Comparison of ENCODE assay signal across 1 cellular context in the genomic region with DNA sequence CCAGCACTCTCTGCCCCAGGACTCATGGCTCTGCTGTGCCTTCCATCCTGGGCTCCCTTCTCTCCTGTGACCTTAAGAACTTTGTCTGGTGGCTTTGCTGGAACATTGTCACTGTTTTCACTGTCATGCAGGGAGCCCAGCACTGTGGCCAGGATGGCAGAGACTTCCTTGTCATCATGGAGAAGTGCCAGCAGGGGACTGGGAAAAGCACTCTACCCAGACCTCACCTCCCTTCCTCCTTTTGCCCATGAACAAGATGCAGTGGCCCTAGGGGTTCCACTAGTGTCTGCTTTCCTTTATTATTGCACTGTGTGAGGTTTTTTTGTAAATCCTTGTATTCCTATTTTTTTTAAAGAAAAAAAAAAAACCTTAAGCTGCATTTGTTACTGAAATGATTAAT.
TF ChIP-seq lines count a peak whose summit lies in the region.

No MANE protein-coding gene starts in this region.

TF ChIP-seq in liver, 16 proteins besides CTCF, POLR2A, EP300 and RAD21:
- TF ChIP-seq FOXA1 (IDR thresholded peaks at IDR 0.05) (no peak), NR2F2 (IDR thresholded peaks at IDR 0.05) (no peak), HNF4G (IDR thresholded peaks at IDR 0.05) (no peak), YY1 (IDR thresholded peaks at IDR 0.05) (no peak), FOXA2 (IDR thresholded peaks at IDR 0.05) (no peak), TAF1 (conservative IDR thresholded peaks at IDR 0.05) (no peak), RXRA (IDR thresholded peaks at IDR 0.05) (no peak), SP1 (IDR thresholded peaks at IDR 0.05) (no peak), HNF4A (conservative IDR thresholded peaks at IDR 0.05) (no peak)
- TF ChIP-seq, protein P1, sequence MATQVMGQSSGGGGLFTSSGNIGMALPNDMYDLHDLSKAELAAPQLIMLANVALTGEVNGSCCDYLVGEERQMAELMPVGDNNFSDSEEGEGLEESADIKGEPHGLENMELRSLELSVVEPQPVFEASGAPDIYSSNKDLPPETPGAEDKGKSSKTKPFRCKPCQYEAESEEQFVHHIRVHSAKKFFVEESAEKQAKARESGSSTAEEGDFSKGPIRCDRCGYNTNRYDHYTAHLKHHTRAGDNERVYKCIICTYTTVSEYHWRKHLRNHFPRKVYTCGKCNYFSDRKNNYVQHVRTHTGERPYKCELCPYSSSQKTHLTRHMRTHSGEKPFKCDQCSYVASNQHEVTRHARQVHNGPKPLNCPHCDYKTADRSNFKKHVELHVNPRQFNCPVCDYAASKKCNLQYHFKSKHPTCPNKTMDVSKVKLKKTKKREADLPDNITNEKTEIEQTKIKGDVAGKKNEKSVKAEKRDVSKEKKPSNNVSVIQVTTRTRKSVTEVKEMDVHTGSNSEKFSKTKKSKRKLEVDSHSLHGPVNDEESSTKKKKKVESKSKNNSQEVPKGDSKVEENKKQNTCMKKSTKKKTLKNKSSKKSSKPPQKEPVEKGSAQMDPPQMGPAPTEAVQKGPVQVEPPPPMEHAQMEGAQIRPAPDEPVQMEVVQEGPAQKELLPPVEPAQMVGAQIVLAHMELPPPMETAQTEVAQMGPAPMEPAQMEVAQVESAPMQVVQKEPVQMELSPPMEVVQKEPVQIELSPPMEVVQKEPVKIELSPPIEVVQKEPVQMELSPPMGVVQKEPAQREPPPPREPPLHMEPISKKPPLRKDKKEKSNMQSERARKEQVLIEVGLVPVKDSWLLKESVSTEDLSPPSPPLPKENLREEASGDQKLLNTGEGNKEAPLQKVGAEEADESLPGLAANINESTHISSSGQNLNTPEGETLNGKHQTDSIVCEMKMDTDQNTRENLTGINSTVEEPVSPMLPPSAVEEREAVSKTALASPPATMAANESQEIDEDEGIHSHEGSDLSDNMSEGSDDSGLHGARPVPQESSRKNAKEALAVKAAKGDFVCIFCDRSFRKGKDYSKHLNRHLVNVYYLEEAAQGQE (IDR thresholded peaks at IDR 0.05) = no peak
- TF ChIP-seq, protein P2, sequence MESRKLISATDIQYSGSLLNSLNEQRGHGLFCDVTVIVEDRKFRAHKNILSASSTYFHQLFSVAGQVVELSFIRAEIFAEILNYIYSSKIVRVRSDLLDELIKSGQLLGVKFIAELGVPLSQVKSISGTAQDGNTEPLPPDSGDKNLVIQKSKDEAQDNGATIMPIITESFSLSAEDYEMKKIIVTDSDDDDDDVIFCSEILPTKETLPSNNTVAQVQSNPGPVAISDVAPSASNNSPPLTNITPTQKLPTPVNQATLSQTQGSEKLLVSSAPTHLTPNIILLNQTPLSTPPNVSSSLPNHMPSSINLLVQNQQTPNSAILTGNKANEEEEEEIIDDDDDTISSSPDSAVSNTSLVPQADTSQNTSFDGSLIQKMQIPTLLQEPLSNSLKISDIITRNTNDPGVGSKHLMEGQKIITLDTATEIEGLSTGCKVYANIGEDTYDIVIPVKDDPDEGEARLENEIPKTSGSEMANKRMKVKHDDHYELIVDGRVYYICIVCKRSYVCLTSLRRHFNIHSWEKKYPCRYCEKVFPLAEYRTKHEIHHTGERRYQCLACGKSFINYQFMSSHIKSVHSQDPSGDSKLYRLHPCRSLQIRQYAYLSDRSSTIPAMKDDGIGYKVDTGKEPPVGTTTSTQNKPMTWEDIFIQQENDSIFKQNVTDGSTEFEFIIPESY (IDR thresholded peaks at IDR 0.05) = no peak
- TF ChIP-seq, protein P3, sequence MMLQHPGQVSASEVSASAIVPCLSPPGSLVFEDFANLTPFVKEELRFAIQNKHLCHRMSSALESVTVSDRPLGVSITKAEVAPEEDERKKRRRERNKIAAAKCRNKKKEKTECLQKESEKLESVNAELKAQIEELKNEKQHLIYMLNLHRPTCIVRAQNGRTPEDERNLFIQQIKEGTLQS (IDR thresholded peaks at IDR 0.05) = no peak
